1 cellular context compared by ENCODE assay signal in genomic region chr1:178021955-178022354, GRCh38.
TF ChIP-seq lines count a peak whose summit lies in the region.

No MANE protein-coding gene starts in this region.

TF ChIP-seq in HepG2, 621 proteins besides CTCF, POLR2A, EP300 and RAD21 (continued from another document and continues in another):
- no peak for TF ChIP-seq ZNF510 (CRISPR knock-in tag; IDR thresholded peaks at IDR 0.05; ENCODE audit: low read depth)
- TF ChIP-seq ZNF580 (CRISPR knock-in tag; IDR thresholded peaks at IDR 0.05; ENCODE audit: borderline replicate concordance, low read depth) = no peak
- no peak for TF ChIP-seq RBFOX2 (IDR thresholded peaks at IDR 0.05; ENCODE audit: low read depth, low read length)
- peak; percentile 69 for TF ChIP-seq SALL1 (CRISPR knock-in tag; IDR thresholded peaks at IDR 0.05)
- TF ChIP-seq, protein P1, sequence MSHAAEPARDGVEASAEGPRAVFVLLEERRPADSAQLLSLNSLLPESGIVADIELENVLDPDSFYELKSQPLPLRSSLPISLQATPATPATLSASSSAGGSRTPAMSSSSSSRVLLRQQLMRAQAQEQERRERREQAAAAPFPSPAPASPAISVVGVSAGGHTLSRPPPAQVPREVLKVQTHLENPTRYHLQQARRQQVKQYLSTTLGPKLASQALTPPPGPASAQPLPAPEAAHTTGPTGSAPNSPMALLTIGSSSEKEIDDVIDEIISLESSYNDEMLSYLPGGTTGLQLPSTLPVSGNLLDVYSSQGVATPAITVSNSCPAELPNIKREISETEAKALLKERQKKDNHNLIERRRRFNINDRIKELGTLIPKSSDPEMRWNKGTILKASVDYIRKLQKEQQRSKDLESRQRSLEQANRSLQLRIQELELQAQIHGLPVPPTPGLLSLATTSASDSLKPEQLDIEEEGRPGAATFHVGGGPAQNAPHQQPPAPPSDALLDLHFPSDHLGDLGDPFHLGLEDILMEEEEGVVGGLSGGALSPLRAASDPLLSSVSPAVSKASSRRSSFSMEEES (CRISPR knock-in tag; IDR thresholded peaks at IDR 0.05) = no peak
- peak; percentile 71 for TF ChIP-seq NR2F6 (IDR thresholded peaks at IDR 0.05)
- TF ChIP-seq NR2F6 (CRISPR knock-in tag; IDR thresholded peaks at IDR 0.05) = no peak; the same call in 1 of the 2 replicates
- peak; percentile 60 for TF ChIP-seq SMAD3 (CRISPR knock-in tag; IDR thresholded peaks at IDR 0.05)
- TF ChIP-seq ZNF101 (CRISPR knock-in tag; IDR thresholded peaks at IDR 0.05; ENCODE audit: borderline replicate concordance, low read depth) = no peak
- TF ChIP-seq, protein P2, sequence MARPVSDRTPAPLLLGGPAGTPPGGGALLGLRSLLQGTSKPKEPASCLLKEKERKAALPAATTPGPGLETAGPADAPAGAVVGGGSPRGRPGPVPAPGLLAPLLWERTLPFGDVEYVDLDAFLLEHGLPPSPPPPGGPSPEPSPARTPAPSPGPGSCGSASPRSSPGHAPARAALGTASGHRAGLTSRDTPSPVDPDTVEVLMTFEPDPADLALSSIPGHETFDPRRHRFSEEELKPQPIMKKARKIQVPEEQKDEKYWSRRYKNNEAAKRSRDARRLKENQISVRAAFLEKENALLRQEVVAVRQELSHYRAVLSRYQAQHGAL (CRISPR knock-in tag; IDR thresholded peaks at IDR 0.05; ENCODE audit: not compliant biosample characterization) = no peak
- no peak; the same call in 1 of the 2 replicates for TF ChIP-seq ZNF232 (CRISPR knock-in tag; IDR thresholded peaks at IDR 0.05; ENCODE audit: borderline replicate concordance)
- no peak for TF ChIP-seq NONO (IDR thresholded peaks at IDR 0.05)
- no peak for TF ChIP-seq NONO (CRISPR knock-in tag; conservative IDR thresholded peaks at IDR 0.05)
- TF ChIP-seq POLR2AphosphoS5 (IDR thresholded peaks at IDR 0.05; ENCODE audit: low read depth, low read length) = 0 out of 2 replicates have a peak, but pooled peaks have one; percentile 39
- no peak for TF ChIP-seq ZNF30 (CRISPR knock-in tag; IDR thresholded peaks at IDR 0.05)
- TF ChIP-seq KMT2A (CRISPR knock-in tag; IDR thresholded peaks at IDR 0.05) = no peak
- no peak for TF ChIP-seq ZNF550 (CRISPR knock-in tag; IDR thresholded peaks at IDR 0.05; ENCODE audit: borderline replicate concordance)
- no peak for TF ChIP-seq NFKBIZ (CRISPR knock-in tag; IDR thresholded peaks at IDR 0.05)
- no peak for TF ChIP-seq HOXA7 (CRISPR knock-in tag; IDR thresholded peaks at IDR 0.05)
- TF ChIP-seq RBM39 (IDR thresholded peaks at IDR 0.05; ENCODE audit: low read depth, low read length, poor library complexity, severe bottlenecking) = no peak
- TF ChIP-seq, protein P3, sequence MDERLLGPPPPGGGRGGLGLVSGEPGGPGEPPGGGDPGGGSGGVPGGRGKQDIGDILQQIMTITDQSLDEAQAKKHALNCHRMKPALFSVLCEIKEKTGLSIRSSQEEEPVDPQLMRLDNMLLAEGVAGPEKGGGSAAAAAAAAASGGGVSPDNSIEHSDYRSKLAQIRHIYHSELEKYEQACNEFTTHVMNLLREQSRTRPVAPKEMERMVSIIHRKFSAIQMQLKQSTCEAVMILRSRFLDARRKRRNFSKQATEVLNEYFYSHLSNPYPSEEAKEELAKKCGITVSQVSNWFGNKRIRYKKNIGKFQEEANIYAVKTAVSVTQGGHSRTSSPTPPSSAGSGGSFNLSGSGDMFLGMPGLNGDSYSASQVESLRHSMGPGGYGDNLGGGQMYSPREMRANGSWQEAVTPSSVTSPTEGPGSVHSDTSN (CRISPR knock-in tag; IDR thresholded peaks at IDR 0.05) = no peak
- no peak for TF ChIP-seq KLF11 (CRISPR knock-in tag; IDR thresholded peaks at IDR 0.05)
- TF ChIP-seq, protein P4, sequence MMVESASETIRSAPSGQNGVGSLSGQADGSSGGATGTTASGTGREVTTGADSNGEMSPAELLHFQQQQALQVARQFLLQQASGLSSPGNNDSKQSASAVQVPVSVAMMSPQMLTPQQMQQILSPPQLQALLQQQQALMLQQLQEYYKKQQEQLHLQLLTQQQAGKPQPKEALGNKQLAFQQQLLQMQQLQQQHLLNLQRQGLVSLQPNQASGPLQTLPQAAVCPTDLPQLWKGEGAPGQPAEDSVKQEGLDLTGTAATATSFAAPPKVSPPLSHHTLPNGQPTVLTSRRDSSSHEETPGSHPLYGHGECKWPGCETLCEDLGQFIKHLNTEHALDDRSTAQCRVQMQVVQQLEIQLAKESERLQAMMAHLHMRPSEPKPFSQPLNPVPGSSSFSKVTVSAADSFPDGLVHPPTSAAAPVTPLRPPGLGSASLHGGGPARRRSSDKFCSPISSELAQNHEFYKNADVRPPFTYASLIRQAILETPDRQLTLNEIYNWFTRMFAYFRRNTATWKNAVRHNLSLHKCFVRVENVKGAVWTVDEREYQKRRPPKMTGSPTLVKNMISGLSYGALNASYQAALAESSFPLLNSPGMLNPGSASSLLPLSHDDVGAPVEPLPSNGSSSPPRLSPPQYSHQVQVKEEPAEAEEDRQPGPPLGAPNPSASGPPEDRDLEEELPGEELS (CRISPR knock-in tag; IDR thresholded peaks at IDR 0.05) = peak; percentile 28
- no peak for TF ChIP-seq ZNF121 (CRISPR knock-in tag; IDR thresholded peaks at IDR 0.05)
- no peak for TF ChIP-seq FOXK1 (CRISPR knock-in tag; IDR thresholded peaks at IDR 0.05; ENCODE audit: borderline replicate concordance, low read depth)
- no peak for TF ChIP-seq SP1 (IDR thresholded peaks at IDR 0.05)
- no peak for TF ChIP-seq SP1 (CRISPR knock-in tag; IDR thresholded peaks at IDR 0.05)
- no peak for TF ChIP-seq ZNF775 (CRISPR knock-in tag; IDR thresholded peaks at IDR 0.05; ENCODE audit: borderline replicate concordance)
- no peak for TF ChIP-seq EZH2 (conservative IDR thresholded peaks at IDR 0.05; ENCODE audit: low read depth, low read length)
- no peak for TF ChIP-seq SMARCE1 (IDR thresholded peaks at IDR 0.05; ENCODE audit: borderline replicate concordance)
- TF ChIP-seq ZBTB21 (CRISPR knock-in tag; IDR thresholded peaks at IDR 0.05) = no peak
- TF ChIP-seq RBM22 (optimal IDR thresholded peaks at IDR 0.05; ENCODE audit: low read length) = no peak
- TF ChIP-seq, protein P5, sequence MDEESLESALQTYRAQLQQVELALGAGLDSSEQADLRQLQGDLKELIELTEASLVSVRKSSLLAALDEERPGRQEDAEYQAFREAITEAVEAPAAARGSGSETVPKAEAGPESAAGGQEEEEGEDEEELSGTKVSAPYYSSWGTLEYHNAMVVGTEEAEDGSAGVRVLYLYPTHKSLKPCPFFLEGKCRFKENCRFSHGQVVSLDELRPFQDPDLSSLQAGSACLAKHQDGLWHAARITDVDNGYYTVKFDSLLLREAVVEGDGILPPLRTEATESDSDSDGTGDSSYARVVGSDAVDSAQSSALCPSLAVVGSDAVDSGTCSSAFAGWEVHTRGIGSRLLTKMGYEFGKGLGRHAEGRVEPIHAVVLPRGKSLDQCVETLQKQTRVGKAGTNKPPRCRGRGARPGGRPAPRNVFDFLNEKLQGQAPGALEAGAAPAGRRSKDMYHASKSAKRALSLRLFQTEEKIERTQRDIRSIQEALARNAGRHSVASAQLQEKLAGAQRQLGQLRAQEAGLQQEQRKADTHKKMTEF (CRISPR knock-in tag; IDR thresholded peaks at IDR 0.05) = peak; percentile 57; the same call in 1 of the 2 replicates
- 0 out of 2 replicates have a peak, but pooled peaks have one; percentile 66 for TF ChIP-seq TOPORS (CRISPR knock-in tag; IDR thresholded peaks at IDR 0.05)
- peak; percentile 49; the same call in 1 of the 2 replicates for TF ChIP-seq NCOA2 (CRISPR knock-in tag; IDR thresholded peaks at IDR 0.05)
- TF ChIP-seq ATF2 (CRISPR knock-in tag; IDR thresholded peaks at IDR 0.05) = no peak
- TF ChIP-seq, protein P6, sequence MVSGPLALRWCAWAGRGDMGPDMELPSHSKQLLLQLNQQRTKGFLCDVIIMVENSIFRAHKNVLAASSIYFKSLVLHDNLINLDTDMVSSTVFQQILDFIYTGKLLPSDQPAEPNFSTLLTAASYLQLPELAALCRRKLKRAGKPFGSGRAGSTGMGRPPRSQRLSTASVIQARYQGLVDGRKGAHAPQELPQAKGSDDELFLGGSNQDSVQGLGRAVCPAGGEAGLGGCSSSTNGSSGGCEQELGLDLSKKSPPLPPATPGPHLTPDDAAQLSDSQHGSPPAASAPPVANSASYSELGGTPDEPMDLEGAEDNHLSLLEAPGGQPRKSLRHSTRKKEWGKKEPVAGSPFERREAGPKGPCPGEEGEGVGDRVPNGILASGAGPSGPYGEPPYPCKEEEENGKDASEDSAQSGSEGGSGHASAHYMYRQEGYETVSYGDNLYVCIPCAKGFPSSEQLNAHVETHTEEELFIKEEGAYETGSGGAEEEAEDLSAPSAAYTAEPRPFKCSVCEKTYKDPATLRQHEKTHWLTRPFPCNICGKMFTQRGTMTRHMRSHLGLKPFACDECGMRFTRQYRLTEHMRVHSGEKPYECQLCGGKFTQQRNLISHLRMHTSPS (CRISPR knock-in tag; IDR thresholded peaks at IDR 0.05; ENCODE audit: low read depth) = no peak
- TF ChIP-seq, protein P7, sequence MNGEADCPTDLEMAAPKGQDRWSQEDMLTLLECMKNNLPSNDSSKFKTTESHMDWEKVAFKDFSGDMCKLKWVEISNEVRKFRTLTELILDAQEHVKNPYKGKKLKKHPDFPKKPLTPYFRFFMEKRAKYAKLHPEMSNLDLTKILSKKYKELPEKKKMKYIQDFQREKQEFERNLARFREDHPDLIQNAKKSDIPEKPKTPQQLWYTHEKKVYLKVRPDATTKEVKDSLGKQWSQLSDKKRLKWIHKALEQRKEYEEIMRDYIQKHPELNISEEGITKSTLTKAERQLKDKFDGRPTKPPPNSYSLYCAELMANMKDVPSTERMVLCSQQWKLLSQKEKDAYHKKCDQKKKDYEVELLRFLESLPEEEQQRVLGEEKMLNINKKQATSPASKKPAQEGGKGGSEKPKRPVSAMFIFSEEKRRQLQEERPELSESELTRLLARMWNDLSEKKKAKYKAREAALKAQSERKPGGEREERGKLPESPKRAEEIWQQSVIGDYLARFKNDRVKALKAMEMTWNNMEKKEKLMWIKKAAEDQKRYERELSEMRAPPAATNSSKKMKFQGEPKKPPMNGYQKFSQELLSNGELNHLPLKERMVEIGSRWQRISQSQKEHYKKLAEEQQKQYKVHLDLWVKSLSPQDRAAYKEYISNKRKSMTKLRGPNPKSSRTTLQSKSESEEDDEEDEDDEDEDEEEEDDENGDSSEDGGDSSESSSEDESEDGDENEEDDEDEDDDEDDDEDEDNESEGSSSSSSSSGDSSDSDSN (CRISPR knock-in tag; IDR thresholded peaks at IDR 0.05) = no peak
- TF ChIP-seq ZNF546 (CRISPR knock-in tag; conservative IDR thresholded peaks at IDR 0.05) = no peak
- TF ChIP-seq ZNF484 (CRISPR knock-in tag; IDR thresholded peaks at IDR 0.05; ENCODE audit: borderline replicate concordance, low read depth) = no peak
- TF ChIP-seq, protein P8, sequence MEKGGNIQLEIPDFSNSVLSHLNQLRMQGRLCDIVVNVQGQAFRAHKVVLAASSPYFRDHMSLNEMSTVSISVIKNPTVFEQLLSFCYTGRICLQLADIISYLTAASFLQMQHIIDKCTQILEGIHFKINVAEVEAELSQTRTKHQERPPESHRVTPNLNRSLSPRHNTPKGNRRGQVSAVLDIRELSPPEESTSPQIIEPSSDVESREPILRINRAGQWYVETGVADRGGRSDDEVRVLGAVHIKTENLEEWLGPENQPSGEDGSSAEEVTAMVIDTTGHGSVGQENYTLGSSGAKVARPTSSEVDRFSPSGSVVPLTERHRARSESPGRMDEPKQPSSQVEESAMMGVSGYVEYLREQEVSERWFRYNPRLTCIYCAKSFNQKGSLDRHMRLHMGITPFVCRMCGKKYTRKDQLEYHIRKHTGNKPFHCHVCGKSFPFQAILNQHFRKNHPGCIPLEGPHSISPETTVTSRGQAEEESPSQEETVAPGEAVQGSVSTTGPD (CRISPR knock-in tag; IDR thresholded peaks at IDR 0.05) = no peak
- peak; percentile 96 for TF ChIP-seq MAX (IDR thresholded peaks at IDR 0.05)
- no peak for TF ChIP-seq SKIL (CRISPR knock-in tag; IDR thresholded peaks at IDR 0.05; ENCODE audit: borderline replicate concordance)
- no peak for TF ChIP-seq SIN3B (IDR thresholded peaks at IDR 0.05; ENCODE audit: low read length)
- no peak for TF ChIP-seq DNMT1 (CRISPR knock-in tag; IDR thresholded peaks at IDR 0.05)
- no peak for TF ChIP-seq TCF12 (IDR thresholded peaks at IDR 0.05)
- no peak for TF ChIP-seq TCF12 (CRISPR knock-in tag; IDR thresholded peaks at IDR 0.05)
- no peak for TF ChIP-seq RAD51 (IDR thresholded peaks at IDR 0.05; ENCODE audit: borderline replicate concordance)
